In genomic region chr19:42024622-42025111, GRCh38 we compare ENCODE assay signal across 2 cellular contexts.
TF ChIP-seq lines count a peak whose summit lies in the region.

No MANE protein-coding gene starts in this region.

TF ChIP-seq in SK-N-SH treated with all-trans-retinoic acid at 6 μM for 48 hours, 23 proteins besides CTCF, POLR2A, EP300 and RAD21 (continued from another document):
- TF ChIP-seq POU6F1 (CRISPR knock-in tag; IDR thresholded peaks at IDR 0.05; ENCODE audit: borderline replicate concordance, low read depth) (no peak), GLIS3 (CRISPR knock-in tag; IDR thresholded peaks at IDR 0.05) (no peak), ZNF70 (CRISPR knock-in tag; IDR thresholded peaks at IDR 0.05) (no peak), ARNTL (CRISPR knock-in tag; IDR thresholded peaks at IDR 0.05; ENCODE audit: borderline replicate concordance, low read depth) (no peak), OSR1 (CRISPR knock-in tag; IDR thresholded peaks at IDR 0.05) (no peak), ESRRG (CRISPR knock-in tag; IDR thresholded peaks at IDR 0.05) (no peak), ISL1 (CRISPR knock-in tag; IDR thresholded peaks at IDR 0.05) (no peak)
- TF ChIP-seq, protein P1, sequence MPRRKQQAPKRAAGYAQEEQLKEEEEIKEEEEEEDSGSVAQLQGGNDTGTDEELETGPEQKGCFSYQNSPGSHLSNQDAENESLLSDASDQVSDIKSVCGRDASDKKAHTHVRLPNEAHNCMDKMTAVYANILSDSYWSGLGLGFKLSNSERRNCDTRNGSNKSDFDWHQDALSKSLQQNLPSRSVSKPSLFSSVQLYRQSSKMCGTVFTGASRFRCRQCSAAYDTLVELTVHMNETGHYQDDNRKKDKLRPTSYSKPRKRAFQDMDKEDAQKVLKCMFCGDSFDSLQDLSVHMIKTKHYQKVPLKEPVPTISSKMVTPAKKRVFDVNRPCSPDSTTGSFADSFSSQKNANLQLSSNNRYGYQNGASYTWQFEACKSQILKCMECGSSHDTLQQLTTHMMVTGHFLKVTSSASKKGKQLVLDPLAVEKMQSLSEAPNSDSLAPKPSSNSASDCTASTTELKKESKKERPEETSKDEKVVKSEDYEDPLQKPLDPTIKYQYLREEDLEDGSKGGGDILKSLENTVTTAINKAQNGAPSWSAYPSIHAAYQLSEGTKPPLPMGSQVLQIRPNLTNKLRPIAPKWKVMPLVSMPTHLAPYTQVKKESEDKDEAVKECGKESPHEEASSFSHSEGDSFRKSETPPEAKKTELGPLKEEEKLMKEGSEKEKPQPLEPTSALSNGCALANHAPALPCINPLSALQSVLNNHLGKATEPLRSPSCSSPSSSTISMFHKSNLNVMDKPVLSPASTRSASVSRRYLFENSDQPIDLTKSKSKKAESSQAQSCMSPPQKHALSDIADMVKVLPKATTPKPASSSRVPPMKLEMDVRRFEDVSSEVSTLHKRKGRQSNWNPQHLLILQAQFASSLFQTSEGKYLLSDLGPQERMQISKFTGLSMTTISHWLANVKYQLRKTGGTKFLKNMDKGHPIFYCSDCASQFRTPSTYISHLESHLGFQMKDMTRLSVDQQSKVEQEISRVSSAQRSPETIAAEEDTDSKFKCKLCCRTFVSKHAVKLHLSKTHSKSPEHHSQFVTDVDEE (CRISPR knock-in tag; IDR thresholded peaks at IDR 0.05) = no peak
- TF ChIP-seq, protein P2, sequence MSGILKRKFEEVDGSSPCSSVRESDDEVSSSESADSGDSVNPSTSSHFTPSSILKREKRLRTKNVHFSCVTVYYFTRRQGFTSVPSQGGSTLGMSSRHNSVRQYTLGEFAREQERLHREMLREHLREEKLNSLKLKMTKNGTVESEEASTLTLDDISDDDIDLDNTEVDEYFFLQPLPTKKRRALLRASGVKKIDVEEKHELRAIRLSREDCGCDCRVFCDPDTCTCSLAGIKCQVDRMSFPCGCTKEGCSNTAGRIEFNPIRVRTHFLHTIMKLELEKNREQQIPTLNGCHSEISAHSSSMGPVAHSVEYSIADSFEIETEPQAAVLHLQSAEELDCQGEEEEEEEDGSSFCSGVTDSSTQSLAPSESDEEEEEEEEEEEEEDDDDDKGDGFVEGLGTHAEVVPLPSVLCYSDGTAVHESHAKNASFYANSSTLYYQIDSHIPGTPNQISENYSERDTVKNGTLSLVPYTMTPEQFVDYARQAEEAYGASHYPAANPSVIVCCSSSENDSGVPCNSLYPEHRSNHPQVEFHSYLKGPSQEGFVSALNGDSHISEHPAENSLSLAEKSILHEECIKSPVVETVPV (CRISPR knock-in tag; IDR thresholded peaks at IDR 0.05) = no peak

TF ChIP-seq in SK-N-SH, 30 proteins besides CTCF, POLR2A, EP300 and RAD21 (continued from another document):
- no peak for TF ChIP-seq REST (IDR thresholded peaks at IDR 0.05; ENCODE audit: low read depth, low read length)
- TF ChIP-seq ZBTB33 (IDR thresholded peaks at IDR 0.05; ENCODE audit: borderline replicate concordance, low read depth) = no peak
- no peak for TF ChIP-seq FOXM1 (IDR thresholded peaks at IDR 0.05; ENCODE audit: low read depth)
- TF ChIP-seq, protein P3, sequence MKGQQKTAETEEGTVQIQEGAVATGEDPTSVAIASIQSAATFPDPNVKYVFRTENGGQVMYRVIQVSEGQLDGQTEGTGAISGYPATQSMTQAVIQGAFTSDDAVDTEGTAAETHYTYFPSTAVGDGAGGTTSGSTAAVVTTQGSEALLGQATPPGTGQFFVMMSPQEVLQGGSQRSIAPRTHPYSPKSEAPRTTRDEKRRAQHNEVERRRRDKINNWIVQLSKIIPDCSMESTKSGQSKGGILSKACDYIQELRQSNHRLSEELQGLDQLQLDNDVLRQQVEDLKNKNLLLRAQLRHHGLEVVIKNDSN (IDR thresholded peaks at IDR 0.05; ENCODE audit: borderline replicate concordance, low read depth) = no peak
- TF ChIP-seq RCOR1 (IDR thresholded peaks at IDR 0.05; ENCODE audit: low read length) = no peak
- no peak for TF ChIP-seq TCF12 (IDR thresholded peaks at IDR 0.05)
- TF ChIP-seq SIN3A (IDR thresholded peaks at IDR 0.05; ENCODE audit: borderline replicate concordance, low read depth, low read length) = no peak
